ENCODE assay signal across 8 cellular contexts in the genomic region with DNA sequence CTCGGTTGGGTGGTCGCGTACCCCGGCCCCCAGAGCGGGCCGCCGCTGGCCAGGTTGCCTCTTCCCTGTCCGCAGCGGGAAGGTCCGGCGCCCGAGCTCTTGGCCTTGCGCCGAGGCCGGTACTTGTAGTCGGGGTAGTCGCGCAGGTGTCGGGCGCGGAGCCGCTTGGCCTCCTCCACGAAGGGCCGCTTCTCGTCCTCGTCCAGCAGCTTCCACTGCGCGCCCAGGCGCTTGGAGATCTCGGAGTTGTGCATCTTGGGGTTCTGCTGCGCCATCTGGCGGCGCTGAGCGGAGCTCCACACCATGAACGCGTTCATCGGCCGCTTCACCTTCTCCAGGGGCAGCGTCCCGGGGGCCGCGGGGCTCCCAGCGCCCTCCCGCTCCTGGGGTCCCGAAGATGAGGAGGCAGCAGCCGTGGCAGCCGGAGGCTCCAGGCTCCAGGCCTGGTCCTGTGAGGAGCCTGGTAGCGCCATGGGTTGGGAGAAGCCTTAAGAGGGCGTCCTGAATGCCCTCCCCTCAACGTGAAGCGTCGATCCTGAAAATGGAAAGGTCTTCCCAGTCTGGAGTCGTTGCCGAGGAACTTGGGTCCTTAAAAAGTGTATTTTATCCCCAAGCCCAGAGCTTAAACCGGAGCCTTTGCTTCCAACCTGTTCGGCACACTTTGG. TPM values are rescaled to one million over a fixed set of nuclear protein-coding genes. Genes with fewer than 3 reads are reported as not detected.
DNase-seq lines count a peak whose midpoint lies in the region; ATAC-seq and TF ChIP-seq lines count a peak whose summit lies in the region.

No MANE protein-coding gene starts in this region.

- peaks cover 7% of the 10 kb centered on the region for H3K36me3 ChIP-seq in endocrine pancreas (ENCODE audit: control insufficient read depth, insufficient read depth, low read length)
- H3K36me3 ChIP-seq in lung (ENCODE audit: control insufficient read depth in 2 of 2, insufficient read depth in 2 of 2, low read length in 2 of 2) = peaks cover 25 to 44% of the 10 kb centered on the region in 2 donors

- H3K4me3 ChIP-seq in endocrine pancreas (ENCODE audit: control insufficient read depth, insufficient read depth, low read length) (no peak overlapping the region), lung (no peak overlapping the region)

- peak overlapping the region; percentile 75 for H3K9ac ChIP-seq in endocrine pancreas (ENCODE audit: control insufficient read depth, insufficient read depth, low read length)

- H3K9me3 ChIP-seq in endocrine pancreas (ENCODE audit: control insufficient read depth, low read length) = no peaks in the 10 kb centered on the region
- no peaks in the 10 kb centered on the region for H3K9me3 ChIP-seq in lung (ENCODE audit: control insufficient read depth in 2 of 2, insufficient read depth in 1 of 2, low read length in 1 of 2)

- TF ChIP-seq CTCF in LNCAP (IDR thresholded peaks at IDR 0.05) (peak; percentile 49; the same call in 1 of the 2 replicates), lung (IDR thresholded peaks at IDR 0.05; ENCODE audit: control extremely low read depth, extremely low read depth) (peak; percentile 69)

- peak overlapping the region in 1 of 2 donors; percentile 9 for H3K27ac ChIP-seq in lung (ENCODE audit: low read depth in 1 of 2, low read length in 1 of 2)

- DNase-seq in Ammon's horn (ENCODE audit: low spot score) = peak; percentile 92
- peak; percentile 73 for DNase-seq in activated CD8-positive, alpha-beta memory T cell treated with anti-CD3 and anti-CD28 coated beads, Interleukin-2, amount 50 U/mL, for 4 hours
- peak; percentile 78 for DNase-seq in lung (ENCODE audit: low spot score)
- peak; percentile 72 for DNase-seq in stimulated activated CD4-positive, alpha-beta T cell treated with anti-CD3 and anti-CD28 coated beads, Interleukin-4, amount 100 ng/mL, for 1 hour
- DNase-seq in GF-D8 (lab: John Stamatoyannopoulos, UW) = no peak

- no peaks in the 10 kb centered on the region for H3K4me1 ChIP-seq in endocrine pancreas (ENCODE audit: control insufficient read depth, insufficient read depth, low read length)
- peaks cover 0 to 6% of the 10 kb centered on the region in 2 donors for H3K4me1 ChIP-seq in lung (ENCODE audit: control insufficient read depth in 2 of 2, insufficient read depth in 2 of 2, low read length in 2 of 2)

- H3K27me3 ChIP-seq in endocrine pancreas (ENCODE audit: control insufficient read depth, insufficient read depth, low read length) = no peaks in the 10 kb centered on the region
- no peaks in the 10 kb centered on the region for H3K27me3 ChIP-seq in lung (ENCODE audit: control insufficient read depth, insufficient read depth)

- WGBS in lung, 2 donors = 28 to 33% methylated on average over 56 of the region's 56 CpGs

- peak; percentile 82 for ATAC-seq in lung (ENCODE audit: insufficient read depth, low FRiP score)
- no peak for ATAC-seq in GM21576 (IDR thresholded peaks at IDR 0.05; ENCODE audit: unreplicated experiment)

RNA-seq across cellular contexts. Expression of a gene that starts 0.6 kb away (rescaled TPM):
- under 1 TPM in 1 of 2 donors, not detected in 1; 0.86 TPM for total RNA-seq in lung
- polyA plus RNA-seq in lung = 1 to 10 TPM in 1 of 2 donors, under 1 TPM in 1; 0.68 to 1.1 TPM

RNA-seq across cellular contexts. Expression of a gene that starts 5.7 kb away (rescaled TPM):
- 10 to 100 TPM; 42.3 to 71.5 TPM for total RNA-seq in lung
- polyA plus RNA-seq in lung = 10 to 100 TPM; 98.1 to 99.5 TPM

RNA-seq across cellular contexts. Expression of a gene that starts 9.9 kb away (rescaled TPM):
- total RNA-seq in lung = 100 to 1,000 TPM in 1 of 2 donors, 10 to 100 TPM in 1; 33.3 to 358 TPM
- 100 to 1,000 TPM; 431 to 595 TPM for polyA plus RNA-seq in lung

RNA-seq across cellular contexts. Expression of a gene that starts 25.4 kb away (rescaled TPM):
- 10 to 100 TPM; 29.0 to 29.5 TPM for total RNA-seq in lung
- 10 to 100 TPM; 30.6 to 31.1 TPM for polyA plus RNA-seq in lung

RNA-seq across cellular contexts. Expression of a gene that starts 27.6 kb away (rescaled TPM):
- total RNA-seq in lung = 10 to 100 TPM; 34.0 to 48.3 TPM
- polyA plus RNA-seq in lung = 10 to 100 TPM; 48.9 to 54.4 TPM
